Comparison of ENCODE assay signal across 23 cellular contexts in the genomic region with DNA sequence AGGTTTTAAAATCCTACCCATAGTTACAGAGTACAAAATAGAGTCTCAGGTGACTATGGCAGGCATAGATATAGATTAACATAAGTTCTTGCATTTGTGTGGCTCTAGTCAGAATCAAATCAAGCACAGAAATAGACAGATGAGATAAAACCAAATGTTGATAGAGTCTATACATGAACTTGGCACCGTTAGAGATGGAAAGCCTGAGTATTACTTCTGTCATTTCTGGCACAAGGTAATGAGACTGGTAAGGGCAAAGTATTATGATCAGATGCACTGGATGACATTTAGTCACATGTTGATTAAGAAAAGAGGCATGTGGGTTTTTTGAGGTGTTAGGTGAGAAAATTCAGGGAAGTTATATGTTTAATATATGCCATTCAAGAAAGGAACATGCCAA.
"Had no signal": no experiment of that assay in that cellular context is flagged by ENCODE, and none has a peak within 500 bp of the region (broad histone marks: within the 10 kb centered on the region; RNA-seq: fewer than 3 reads in every experiment).

No MANE protein-coding gene starts in this region.

- H3K9me3 Mint-ChIP-seq: dendritic cell treated with granulocyte-macrophage colony-stimulating factor and Interleukin-4, amounts not matched to agents 40 ng/mL and 50 ng/mL, for 4 days; effector memory CD8-positive, alpha-beta T cell had no signal

- H3K4me3 Mint-ChIP-seq: dendritic cell treated with granulocyte-macrophage colony-stimulating factor and Interleukin-4, amounts not matched to agents 40 ng/mL and 50 ng/mL, for 4 days; effector memory CD8-positive, alpha-beta T cell; endodermal cell; mesothelial cell of epicardium had no signal

- H3K4me1 Mint-ChIP-seq: endodermal cell, mesothelial cell of epicardium had no signal

- H3K27me3 Mint-ChIP-seq: dendritic cell treated with granulocyte-macrophage colony-stimulating factor and Interleukin-4, amounts not matched to agents 40 ng/mL and 50 ng/mL, for 4 days had no signal

- H3K36me3 Mint-ChIP-seq: mesothelial cell of epicardium had no signal

- H3K27ac Mint-ChIP-seq: dendritic cell treated with granulocyte-macrophage colony-stimulating factor and Interleukin-4, amounts not matched to agents 40 ng/mL and 50 ng/mL, for 4 days; effector memory CD8-positive, alpha-beta T cell; endodermal cell; mesothelial cell of epicardium had no signal

- DNase-seq: colonic mucosa; cortex of kidney; effector CD8-positive, alpha-beta T cell; effector memory CD8-positive, alpha-beta T cell; endodermal cell; erythroblast; esophagus squamous epithelium; foreskin fibroblast; foreskin melanocyte; gastrocnemius medialis; glutamatergic neuron; head of caudate nucleus; heart right ventricle; hippocampal formation; left cardiac atrium; left lung; left ventricle myocardium superior; lower lobe of right lung; mesenchymal stem cell; mucosa of descending colon had no signal

- ATAC-seq: effector memory CD8-positive, alpha-beta T cell; esophagus mucosa; gastrocnemius medialis; heart right ventricle; left cardiac atrium; left lung; left ventricle myocardium superior; lower lobe of right lung; mucosa of descending colon had no signal
